ENCODE assay signal across 21 cellular contexts in genomic region chr17:36879027-36879426, GRCh38. TPM values are rescaled to one million over a fixed set of nuclear protein-coding genes. Genes with fewer than 3 reads are reported as not detected.
DNase-seq lines count a peak whose midpoint lies in the region; ATAC-seq, FAIRE-seq and TF ChIP-seq lines count a peak whose summit lies in the region.
"Had no signal": no experiment of that assay in that cellular context is flagged by ENCODE, and none has a peak within 500 bp of the region (broad histone marks: within the 10 kb centered on the region; RNA-seq: fewer than 3 reads in every experiment).

No MANE protein-coding gene starts in this region.

- peaks cover 3% of the 10 kb centered on the region for H3K4me1 Mint-ChIP-seq in activated naive CD8-positive, alpha-beta T cell treated with anti-CD3 and anti-CD28 coated beads, Interleukin-2, amount 50 U/mL, for 24 hours
- H3K4me1 Mint-ChIP-seq in activated naive CD8-positive, alpha-beta T cell treated with anti-CD3 and anti-CD28 coated beads for 36 hours = peaks cover 5% of the 10 kb centered on the region
- H3K4me1 Mint-ChIP-seq in progenitor cell of endocrine pancreas (ENCODE audit: low read depth) = no peaks in the 10 kb centered on the region
- no peaks in the 10 kb centered on the region for H3K4me1 Mint-ChIP-seq in stimulated activated memory B cell treated with anti-CD40 and anti-IgM and Interleukin-4, amounts not matched to agents 10 μg/mL and 1 μg/mL and 100 μg/mL, for 72 hours

- no peak overlapping the region for H3K4me2 ChIP-seq in K562 (ENCODE audit: insufficient read depth, low read length)

- H3K27me3 Mint-ChIP-seq in activated naive CD8-positive, alpha-beta T cell treated with anti-CD3 and anti-CD28 coated beads, Interleukin-2, amount 50 U/mL, for 24 hours = peaks cover 36% of the 10 kb centered on the region
- H3K27me3 Mint-ChIP-seq in activated naive CD8-positive, alpha-beta T cell treated with anti-CD3 and anti-CD28 coated beads for 36 hours = peaks cover 26% of the 10 kb centered on the region
- peaks cover 28% of the 10 kb centered on the region for H3K27me3 Mint-ChIP-seq in progenitor cell of endocrine pancreas
- H3K27me3 Mint-ChIP-seq in stimulated activated memory B cell treated with anti-CD40 and anti-IgM and Interleukin-4, amounts not matched to agents 10 μg/mL and 1 μg/mL and 100 μg/mL, for 72 hours = peaks cover 33% of the 10 kb centered on the region

- no peak overlapping the region for H3K27ac ChIP-seq in K562 (ENCODE audit: extremely low read depth, low read depth, low read length)

- no peaks in the 10 kb centered on the region for H3K9me1 ChIP-seq in K562 (ENCODE audit: control insufficient read depth, insufficient read depth, low read length)

- H3K4me3 Mint-ChIP-seq in activated naive CD8-positive, alpha-beta T cell treated with anti-CD3 and anti-CD28 coated beads, Interleukin-2, amount 50 U/mL, for 24 hours = no peak overlapping the region
- no peak overlapping the region for H3K4me3 Mint-ChIP-seq in activated naive CD8-positive, alpha-beta T cell treated with anti-CD3 and anti-CD28 coated beads for 36 hours
- H3K4me3 Mint-ChIP-seq in progenitor cell of endocrine pancreas (ENCODE audit: low read depth) = no peak overlapping the region
- no peak overlapping the region for H3K4me3 Mint-ChIP-seq in stimulated activated memory B cell treated with anti-CD40 and anti-IgM and Interleukin-4, amounts not matched to agents 10 μg/mL and 1 μg/mL and 100 μg/mL, for 72 hours

- H3K27me3 ChIP-seq in K562 (ENCODE audit: control insufficient read depth in 2 of 2, insufficient read depth in 2 of 2, low read length in 2 of 2) = peaks cover 0 to 24% of the 10 kb centered on the region in 2 experiments; a peak in 3 of 5 replicates
- H3K27me3 ChIP-seq: BE2C had no signal

- H3K27ac Mint-ChIP-seq in activated naive CD8-positive, alpha-beta T cell treated with anti-CD3 and anti-CD28 coated beads, Interleukin-2, amount 50 U/mL, for 24 hours = no peak overlapping the region
- no peak overlapping the region for H3K27ac Mint-ChIP-seq in activated naive CD8-positive, alpha-beta T cell treated with anti-CD3 and anti-CD28 coated beads for 36 hours
- H3K27ac Mint-ChIP-seq in progenitor cell of endocrine pancreas = peak overlapping the region; percentile 0
- no peak overlapping the region for H3K27ac Mint-ChIP-seq in stimulated activated memory B cell treated with anti-CD40 and anti-IgM and Interleukin-4, amounts not matched to agents 10 μg/mL and 1 μg/mL and 100 μg/mL, for 72 hours

- peaks cover 12% of the 10 kb centered on the region for H3K9me3 Mint-ChIP-seq in activated naive CD8-positive, alpha-beta T cell treated with anti-CD3 and anti-CD28 coated beads, Interleukin-2, amount 50 U/mL, for 24 hours
- peaks cover 4% of the 10 kb centered on the region for H3K9me3 Mint-ChIP-seq in activated naive CD8-positive, alpha-beta T cell treated with anti-CD3 and anti-CD28 coated beads for 36 hours
- H3K9me3 Mint-ChIP-seq in progenitor cell of endocrine pancreas (ENCODE audit: low read depth) = peaks cover 11% of the 10 kb centered on the region
- peaks cover 6% of the 10 kb centered on the region for H3K9me3 Mint-ChIP-seq in stimulated activated memory B cell treated with anti-CD40 and anti-IgM and Interleukin-4, amounts not matched to agents 10 μg/mL and 1 μg/mL and 100 μg/mL, for 72 hours

- no peaks in the 10 kb centered on the region for H3K36me3 Mint-ChIP-seq in activated naive CD8-positive, alpha-beta T cell treated with anti-CD3 and anti-CD28 coated beads, Interleukin-2, amount 50 U/mL, for 24 hours (ENCODE audit: low read depth)
- no peaks in the 10 kb centered on the region for H3K36me3 Mint-ChIP-seq in activated naive CD8-positive, alpha-beta T cell treated with anti-CD3 and anti-CD28 coated beads for 36 hours
- no peaks in the 10 kb centered on the region for H3K36me3 Mint-ChIP-seq in progenitor cell of endocrine pancreas (ENCODE audit: insufficient read depth)
- no peaks in the 10 kb centered on the region for H3K36me3 Mint-ChIP-seq in stimulated activated memory B cell treated with anti-CD40 and anti-IgM and Interleukin-4, amounts not matched to agents 10 μg/mL and 1 μg/mL and 100 μg/mL, for 72 hours

- TF ChIP-seq RAD21 in K562 (CRISPR knock-in tag; conservative IDR thresholded peaks at IDR 0.05 in 1 of 2, IDR thresholded peaks at IDR 0.05 in 1 of 2) = no peak

- TF ChIP-seq CTCF in K562 (IDR thresholded peaks at IDR 0.05 in 2 of 3, conservative IDR thresholded peaks at IDR 0.05 in 1 of 3; ENCODE audit: insufficient read depth in 2 of 3, low read depth in 1 of 3, low read length in 3 of 3) (no peak), progenitor cell of endocrine pancreas (IDR thresholded peaks at IDR 0.05; ENCODE audit: unreplicated experiment) (no peak)

- 0 out of 2 replicates have a peak, but pooled peaks cover 3% of the 10 kb centered on the region for H4K20me1 ChIP-seq in K562 (replicated peaks; ENCODE audit: control insufficient read depth, insufficient read depth, low read length)

- BruUV-seq in K562 (replicated peaks; lab: Mats Ljungman, UMichigan) = no TSS peak

- CTCF ChIA-PET in K562 (lab: Yijun Ruan, JAX; ENCODE audit: low intra/inter-chr PET ratio) = no interaction called here

- POLR2A ChIA-PET in K562 (lab: Yijun Ruan, JAX) = interaction anchor here (0.6 kb wide), 1 partner anchor 97 kb away, joined by 3 read pairs; no protein-coding TSS in a partner anchor

- H3K79me2 ChIP-seq in K562 (ENCODE audit: control insufficient read depth, insufficient read depth, low read length) = no peaks in the 10 kb centered on the region

- no peak for FAIRE-seq in K562 (lab: Jason Lieb, UNC)
- FAIRE-seq: GM19239 had no signal

- DNase-seq in activated naive CD8-positive, alpha-beta T cell treated with anti-CD3 and anti-CD28 coated beads, Interleukin-2, amount 50 U/mL, for 24 hours = no peak
- no peak for DNase-seq in activated naive CD8-positive, alpha-beta T cell treated with anti-CD3 and anti-CD28 coated beads for 36 hours
- DNase-seq in K562 (ENCODE audit: extremely low read depth in 1 of 4, low spot score in 3 of 4) = peak in 2 of 4 experiments; percentile 49 to 51
- DNase-seq in progenitor cell of endocrine pancreas (ENCODE audit: low spot score, unreplicated experiment) = no peak
- DNase-seq in erythroblast (lab: John Stamatoyannopoulos, UW) = no peak
- DNase-seq in amniotic stem cell (lab: John Stamatoyannopoulos, UW) = no peak
- DNase-seq: BE2C, EL, GF-D8, Kasumi-1, NCI-H1694 treated with DMSO at 0.1 percent for 48 hours, NCI-H2081 treated with DMSO at 0.1 percent for 48 hours, NCI-H2171 treated with DMSO at 0.1 percent for 48 hours, NCI-H524 treated with DMSO at 0.1 percent for 48 hours, OCI-M1, Right ventricle myocardium superior had no signal

- 19% methylated on average over 4 of the region's 4 CpGs for WGBS in K562 (ENCODE audit: insufficient coverage, low coverage, missing lambda C conversion rate)

- TF ChIP-seq POLR2A in K562 (conservative IDR thresholded peaks at IDR 0.05) = no peak
- no peak for TF ChIP-seq POLR2A in erythroblast (IDR thresholded peaks at IDR 0.05; ENCODE audit: low read length)

- peak; percentile 50 for ATAC-seq in activated naive CD8-positive, alpha-beta T cell treated with anti-CD3 and anti-CD28 coated beads, Interleukin-2, amount 50 U/mL, for 24 hours
- ATAC-seq in K562 (no peak), esophagus mucosa (peak; percentile 54)
- no peak for ATAC-seq in stimulated activated memory B cell treated with anti-CD40 and anti-IgM and Interleukin-4, amounts not matched to agents 10 μg/mL and 1 μg/mL and 100 μg/mL, for 72 hours

- H3K4me3 ChIP-seq in K562 = no peak overlapping the region

- TF ChIP-seq EP300 in K562 (IDR thresholded peaks at IDR 0.05; ENCODE audit: low read length) = no peak

- peaks cover 0 to 4% of the 10 kb centered on the region in 2 experiments; a peak in 2 of 5 replicates for H3K4me1 ChIP-seq in K562 (replicated peaks in 1 of 2; ENCODE audit: control insufficient read depth in 2 of 2, insufficient read depth in 2 of 2, low read length in 2 of 2)
- H3K4me1 ChIP-seq: BE2C had no signal

- no peaks in the 10 kb centered on the region for H3K36me3 ChIP-seq in K562 (ENCODE audit: control insufficient read depth, insufficient read depth, low read length)
- H3K36me3 ChIP-seq: BE2C had no signal

- H3K9me3 ChIP-seq in K562 (replicated peaks; ENCODE audit: control insufficient read depth, insufficient read depth, low read depth, low read length) = peaks cover 2% of the 10 kb centered on the region; the same call in 1 of the 2 replicates
- H3K9me3 ChIP-seq: BE2C had no signal

- H2AFZ ChIP-seq in K562 (ENCODE audit: low read depth, low read length) = no peak overlapping the region

- H3K9ac ChIP-seq in K562 (ENCODE audit: insufficient read depth in 1 of 2, low read depth in 2 of 2, low read length in 2 of 2) = no peak overlapping the region

- in situ Hi-C loops in K562 (cut with MboI) = no loop called here

- intact Hi-C loops in K562 (cut with micrococcal nuclease) = no loop called here

TF ChIP-seq in K562, 482 proteins besides CTCF, POLR2A, EP300 and RAD21:
- TF ChIP-seq TRIM24 (IDR thresholded peaks at IDR 0.05) (0 out of 4 replicates have a peak, but pooled peaks of 1 of the 2 experiments have one; percentile 11), GATAD2A (IDR thresholded peaks at IDR 0.05) (no peak), CBFA2T3 (IDR thresholded peaks at IDR 0.05) (0 out of 2 replicates have a peak, but pooled peaks have one; percentile 30)
TF ChIP-seq in K562: peak in this region for 2.

RNA-seq across cellular contexts. Expression of gene LHX1, which starts 58.2 kb away (rescaled TPM):
- total RNA-seq in activated naive CD8-positive, alpha-beta T cell treated with anti-CD3 and anti-CD28 coated beads for 36 hours = under 1 TPM in 1 of 2 experiments, not detected in 1; 0.30 TPM
- total RNA-seq in K562 (2011; cell fraction: chromatin; rRNA removed; ENCODE audit: low replicate concordance) = 0.58 and 0.74 TPM in 2 replicates
- 0.53 and 1.5 TPM in 2 replicates for total RNA-seq in K562 (2011; cell fraction: nucleolus; rRNA removed)
- total RNA-seq in K562 (2011; cell fraction: nucleoplasm; rRNA removed) = 0.15 TPM in 1 of 2 replicates, not detected in the other
- total RNA-seq in K562 (2014; rRNA removed) (0.05 TPM in 1 of 2 replicates, not detected in the other), K562 (2014; rRNA removed; fragmentation: Illumina TruSeq; extraction: Trizol) (not detected in 2 replicates), K562 (2015; rRNA removed; fragmentation: Illumina TruSeq; extraction: Trizol) (not detected in 2 replicates), K562 (2021) (0.07 TPM in 1 of 2 replicates, not detected in the other), esophagus mucosa (not detected), progenitor cell of endocrine pancreas (1.8 and 2.0 TPM in 2 replicates)
- polyA plus RNA-seq in K562 (2011; rRNA removed) (0.05 and 0.64 TPM in 2 replicates), K562 (2014; fragmentation: Illumina TruSeq; extraction: Trizol) (0.04 TPM in 1 of 2 replicates, not detected in the other), K562 (2014; fragmentation: Nextera tagmentation; extraction: Ambion mirVana) (not detected), K562 (2014; rRNA removed) (not detected in 2 replicates)
- polyA plus RNA-seq in K562 (2011; cell fraction: cytosol; rRNA removed) = 0.18 and 1.1 TPM in 2 replicates
- polyA plus RNA-seq in K562 (2011; cell fraction: nucleus; rRNA removed) = 0.13 and 5.4 TPM in 2 replicates
- not detected in 2 replicates for polyA plus RNA-seq in K562 (2012)
- polyA minus RNA-seq in K562 (2011; rRNA and poly(A)+ RNA removed) = 0.49 TPM in 1 of 2 replicates, not detected in the other
- 2.2 TPM in 1 of 2 replicates, not detected in the other for polyA minus RNA-seq in K562 (2011; cell fraction: cytosol; rRNA and poly(A)+ RNA removed)
- polyA minus RNA-seq in K562 (2011; cell fraction: nucleus; rRNA and poly(A)+ RNA removed) = 0.81 TPM in 1 of 2 replicates, not detected in the other
- total RNA-seq: A673, MCF 10A, Right ventricle myocardium superior had no signal

Comparison
In these comparisons a context has a peak if more than half of its experiments do, and no peak if none do; other contexts are left out.
1. ATAC-seq: peak in activated naive CD8-positive, alpha-beta T cell treated with anti-CD3 and anti-CD28 coated beads, Interleukin-2, amount 50 U/mL, for 24 hours (single experiment) and esophagus mucosa (single experiment); none in K562 (single experiment) and stimulated activated memory B cell treated with anti-CD40 and anti-IgM and Interleukin-4, amounts not matched to agents 10 μg/mL and 1 μg/mL and 100 μg/mL, for 72 hours (single experiment).